In genomic region chr9:136533775-136534157, GRCh38 we compare ENCODE assay signal across 10 cellular contexts. TPM values are rescaled to one million over a fixed set of nuclear protein-coding genes. Genes with fewer than 3 reads are reported as not detected.
DNase-seq lines count a peak whose midpoint lies in the region; ATAC-seq and TF ChIP-seq lines count a peak whose summit lies in the region.
"Had no signal": no experiment of that assay in that cellular context is flagged by ENCODE, and none has a peak within 500 bp of the region (broad histone marks: within the 10 kb centered on the region; RNA-seq: fewer than 3 reads in every experiment).

No MANE protein-coding gene starts in this region.

- H3K27ac Mint-ChIP-seq in GM23338 = peak overlapping the region; percentile 61; the same call in 1 of the 2 replicates
- peak overlapping the region; percentile 86 for H3K27ac Mint-ChIP-seq in activated CD8-positive, alpha-beta T cell treated with anti-CD3 and anti-CD28 coated beads for 36 hours

- H3K4me3 Mint-ChIP-seq in GM23338 = no peak overlapping the region
- H3K4me3 Mint-ChIP-seq in activated CD8-positive, alpha-beta T cell treated with anti-CD3 and anti-CD28 coated beads for 36 hours = peak overlapping the region; percentile 56
- H3K4me3 Mint-ChIP-seq: mesothelial cell of epicardium had no signal

- peaks cover 17% of the 10 kb centered on the region for H3K4me1 Mint-ChIP-seq in GM23338
- H3K4me1 Mint-ChIP-seq in activated CD8-positive, alpha-beta T cell treated with anti-CD3 and anti-CD28 coated beads for 36 hours (ENCODE audit: low read depth) = peaks cover 48% of the 10 kb centered on the region

- no peaks in the 10 kb centered on the region for H3K36me3 ChIP-seq in GM23338 (ENCODE audit: insufficient read depth)

- no peaks in the 10 kb centered on the region for H3K9me3 Mint-ChIP-seq in GM23338
- H3K9me3 Mint-ChIP-seq in activated CD8-positive, alpha-beta T cell treated with anti-CD3 and anti-CD28 coated beads for 36 hours = no peaks in the 10 kb centered on the region
- H3K9me3 Mint-ChIP-seq: mesothelial cell of epicardium had no signal

- DNase-seq in GM23338 (ENCODE audit: low spot score) = no peak
- peak; percentile 90 for DNase-seq in activated CD8-positive, alpha-beta T cell treated with anti-CD3 and anti-CD28 coated beads for 36 hours
- DNase-seq in stimulated activated CD4-positive, alpha-beta T cell treated with anti-CD3 and anti-CD28 coated beads, Interleukin-4, amount 100 ng/mL, for 4 hours = peak; percentile 71 to 83
- DNase-seq in AML-193 (lab: John Stamatoyannopoulos, UW) = no peak
- no peak for DNase-seq in NCI-H345 (lab: John Stamatoyannopoulos, UW)

- no peaks in the 10 kb centered on the region for H3K27me3 ChIP-seq in GM23338 (ENCODE audit: insufficient read depth)

- no peak overlapping the region for H2AFZ ChIP-seq in GM23338

- H3K9me2 ChIP-seq in GM23338 (ENCODE audit: insufficient read depth) = no peaks in the 10 kb centered on the region

- no peak for TF ChIP-seq CTCF in GM23338 (conservative IDR thresholded peaks at IDR 0.05; ENCODE audit: low read depth in 2 of 2)
- no peak for TF ChIP-seq CTCF in activated CD8-positive, alpha-beta T cell treated with anti-CD3 and anti-CD28 coated beads for 36 hours (IDR thresholded peaks at IDR 0.05)

- no peaks in the 10 kb centered on the region; the same call in 1 of the 2 replicates for H4K20me1 ChIP-seq in GM23338 (replicated peaks; ENCODE audit: insufficient read depth)

- intact Hi-C loops in activated CD8-positive, alpha-beta T cell treated with anti-CD3 and anti-CD28 coated beads for 36 hours (cut with micrococcal nuclease) = loop anchor here (10.0 kb wide), 1 partner anchor 49 kb away; the partner anchor contains the start of gene SEC16A

- peaks cover 64% of the 10 kb centered on the region for H3K79me2 ChIP-seq in GM23338 (replicated peaks; ENCODE audit: insufficient read depth)

- CTCF ChIA-PET in activated CD8-positive, alpha-beta T cell treated with anti-CD3 and anti-CD28 coated beads for 36 hours (lab: Charles Lee) = interaction anchor here (1.0 to 1.9 kb wide), 7 partner anchors 8 to 193 kb away, joined by 3 to 6 read pairs (median 4); no protein-coding TSS in a partner anchor

- peaks cover 11% of the 10 kb centered on the region; the same call in 2 of the 3 replicates for H3K36me3 Mint-ChIP-seq in GM23338 (ENCODE audit: low read depth)
- H3K36me3 Mint-ChIP-seq in activated CD8-positive, alpha-beta T cell treated with anti-CD3 and anti-CD28 coated beads for 36 hours (ENCODE audit: low read depth) = peaks cover 21% of the 10 kb centered on the region
- H3K36me3 Mint-ChIP-seq: mesothelial cell of epicardium had no signal

- H3K27me3 Mint-ChIP-seq in GM23338 (ENCODE audit: insufficient read depth, low read depth, poor library complexity) = peaks cover 8% of the 10 kb centered on the region
- H3K27me3 Mint-ChIP-seq in activated CD8-positive, alpha-beta T cell treated with anti-CD3 and anti-CD28 coated beads for 36 hours = no peaks in the 10 kb centered on the region

- H3F3A ChIP-seq in GM23338 (replicated peaks; ENCODE audit: low read depth) = peaks cover 4% of the 10 kb centered on the region; the same call in 1 of the 2 replicates

- POLR2A ChIA-PET in activated CD8-positive, alpha-beta T cell treated with anti-CD3 and anti-CD28 coated beads for 36 hours (lab: Charles Lee) = interaction anchor here (0.7 to 2.7 kb wide), 11 partner anchors 8 to 416 kb away, joined by 3 to 15 read pairs (median 4); partner anchors contain the start of gene NOTCH1

- H3K27ac ChIP-seq in GM23338 (ENCODE audit: low read depth) = no peak overlapping the region

- H3K4me1 ChIP-seq in GM23338 (ENCODE audit: insufficient read depth) = peaks cover 7% of the 10 kb centered on the region; the same call in 1 of the 2 replicates

- H3K4me3 ChIP-seq in GM23338 = no peak overlapping the region

- no peak overlapping the region for H3K4me2 ChIP-seq in GM23338

- ATAC-seq in GM23338 = no peak
- ATAC-seq in activated CD8-positive, alpha-beta T cell treated with anti-CD3 and anti-CD28 coated beads for 36 hours = peak; percentile 61
- peak; percentile 81 for ATAC-seq in esophagus mucosa
- ATAC-seq in HG03469 (IDR thresholded peaks at IDR 0.05; ENCODE audit: unreplicated experiment) = no peak
- ATAC-seq in GM21737 (IDR thresholded peaks at IDR 0.05; ENCODE audit: unreplicated experiment) = no peak
- ATAC-seq: Panc1 had no signal

TF ChIP-seq in GM23338, 12 proteins besides CTCF, POLR2A, EP300 and RAD21 (continues in another document):
- TF ChIP-seq NANOG (IDR thresholded peaks at IDR 0.05; ENCODE audit: borderline replicate concordance) (no peak), POLR2AphosphoS5 (IDR thresholded peaks at IDR 0.05; ENCODE audit: low read depth) (no peak), STAT1 (IDR thresholded peaks at IDR 0.05; ENCODE audit: unreplicated experiment) (no peak), EZH2 (IDR thresholded peaks at IDR 0.05; ENCODE audit: low read depth, unreplicated experiment) (no peak), JUNB (IDR thresholded peaks at IDR 0.05; ENCODE audit: unreplicated experiment) (no peak), CREB1 (CRISPR knock-in tag; IDR thresholded peaks at IDR 0.05; ENCODE audit: low read depth) (no peak), ZNF331 (CRISPR knock-in tag; IDR thresholded peaks at IDR 0.05; ENCODE audit: low read depth) (no peak), EZH2phosphoT487 (IDR thresholded peaks at IDR 0.05; ENCODE audit: unreplicated experiment) (no peak), ZNF114 (CRISPR knock-in tag; IDR thresholded peaks at IDR 0.05) (no peak), ETS1 (IDR thresholded peaks at IDR 0.05) (no peak), REST (IDR thresholded peaks at IDR 0.05; ENCODE audit: unreplicated experiment) (no peak)

RNA-seq across cellular contexts. Expression of gene NOTCH1, which starts 12.1 kb away (rescaled TPM):
- total RNA-seq in GM23338 (2014; rRNA removed; shearing (Covaris generic)) = 78.7 and 97.2 TPM in 2 replicates
- polyA plus RNA-seq in GM23338 (2016; fragmentation: Nextera tagmentation; extraction: Ambion mirVana) = 9.9 and 10.3 TPM in 2 replicates
- total RNA-seq in activated CD8-positive, alpha-beta T cell treated with anti-CD3 and anti-CD28 coated beads for 36 hours = 10 to 100 TPM; 45.7 to 47.6 TPM
- 30.6 TPM for total RNA-seq in esophagus mucosa

RNA-seq across cellular contexts. Expression of gene SEC16A, which starts 50.9 kb away (rescaled TPM):
- 54.3 and 59.2 TPM in 2 replicates for total RNA-seq in GM23338 (2014; rRNA removed; shearing (Covaris generic))
- polyA plus RNA-seq in GM23338 (2016; fragmentation: Nextera tagmentation; extraction: Ambion mirVana) = 34.0 and 35.7 TPM in 2 replicates
- total RNA-seq in activated CD8-positive, alpha-beta T cell treated with anti-CD3 and anti-CD28 coated beads for 36 hours = 10 to 100 TPM; 67.9 to 69.8 TPM
- 32.0 TPM for total RNA-seq in esophagus mucosa

Comparison
In these comparisons a context has a peak if more than half of its experiments do, and no peak if none do; other contexts are left out.
1. ATAC-seq: peak in activated CD8-positive, alpha-beta T cell treated with anti-CD3 and anti-CD28 coated beads for 36 hours (single experiment) and esophagus mucosa (single experiment); none in GM23338 (single experiment), HG03469 (single experiment) and GM21737 (single experiment).
2. DNase-seq: peak in activated CD8-positive, alpha-beta T cell treated with anti-CD3 and anti-CD28 coated beads for 36 hours (single experiment) and stimulated activated CD4-positive, alpha-beta T cell treated with anti-CD3 and anti-CD28 coated beads, Interleukin-4, amount 100 ng/mL, for 4 hours (2 of 2); none in GM23338 (single experiment), AML-193 (0 of 2) and NCI-H345 (single experiment).